Comparison of ENCODE assay signal across 1 cellular context in genomic region chr12:56189918-56190694, GRCh38.
TF ChIP-seq lines count a peak whose summit lies in the region.

No MANE protein-coding gene starts in this region.

TF ChIP-seq in IMR-90, 13 proteins besides CTCF, POLR2A, EP300 and RAD21 (continued from another document):
- TF ChIP-seq ELK1 (IDR thresholded peaks at IDR 0.05; ENCODE audit: borderline replicate concordance, low read depth, low read length) (peak; percentile 52; the same call in 1 of the 2 replicates), RFX5 (IDR thresholded peaks at IDR 0.05; ENCODE audit: low read depth, low read length) (no peak), NFE2L2 (IDR thresholded peaks at IDR 0.05; ENCODE audit: low read depth, low read length) (no peak), SMC3 (IDR thresholded peaks at IDR 0.05; ENCODE audit: low read depth, low read length) (no peak), MAFK (IDR thresholded peaks at IDR 0.05; ENCODE audit: low read depth, low read length) (no peak), BHLHE40 (IDR thresholded peaks at IDR 0.05; ENCODE audit: low read depth, low read length) (peak; percentile 17; the same call in 1 of the 2 replicates), CEBPB (IDR thresholded peaks at IDR 0.05; ENCODE audit: low read depth, low read length) (no peak), RCOR1 (IDR thresholded peaks at IDR 0.05; ENCODE audit: insufficient replicate concordance, low read length) (no peak), FOS (IDR thresholded peaks at IDR 0.05; ENCODE audit: low read depth, low read length) (peak; percentile 80), CHD1 (IDR thresholded peaks at IDR 0.05; ENCODE audit: low read depth, low read length) (no peak)
